In genomic region chr13:77544765-77545316, GRCh38 we compare ENCODE assay signal across 14 cellular contexts. TPM values are rescaled to one million over a fixed set of nuclear protein-coding genes. Genes with fewer than 3 reads are reported as not detected.
DNase-seq lines count a peak whose midpoint lies in the region; ATAC-seq and TF ChIP-seq lines count a peak whose summit lies in the region.
"Had no signal": no experiment of that assay in that cellular context is flagged by ENCODE, and none has a peak within 500 bp of the region (broad histone marks: within the 10 kb centered on the region; RNA-seq: fewer than 3 reads in every experiment).

No MANE protein-coding gene starts in this region.

- H3K9me3 Mint-ChIP-seq in memory B cell = no peaks in the 10 kb centered on the region
- H3K9me3 Mint-ChIP-seq: CD4-positive, alpha-beta memory T cell; naive thymus-derived CD4-positive, alpha-beta T cell had no signal

- no peak for TF ChIP-seq POLR2A in tibial nerve (IDR thresholded peaks at IDR 0.05)

- DNase-seq in memory B cell (ENCODE audit: low spot score in 2 of 2) (no peak), tibial nerve (ENCODE audit: low spot score in 2 of 2) (no peak)
- DNase-seq in stimulated activated naive CD4-positive, alpha-beta T cell treated with Interleukin-2 at 50 U/mL for 16 hours (lab: John Stamatoyannopoulos, UW) = no peak
- DNase-seq in activated CD8-positive, alpha-beta memory T cell treated with anti-CD3 and anti-CD28 coated beads, Interleukin-2, amount 50 U/mL, for 4 hours = no peak
- DNase-seq: CD4-positive, alpha-beta memory T cell; naive thymus-derived CD4-positive, alpha-beta T cell; RPMI8226 had no signal

- peaks cover 0 to 25% (median 0%) of the 10 kb centered on the region in 4 donors for H3K4me1 ChIP-seq in tibial nerve

- no peaks in the 10 kb centered on the region for H3K9me3 ChIP-seq in tibial nerve
- H3K9me3 ChIP-seq: sigmoid colon, suprapubic skin had no signal

- WGBS in tibial nerve, 2 donors = 41 to 45% methylated on average over 4 of the region's 4 CpGs

- peaks cover 10% of the 10 kb centered on the region for H3K4me1 Mint-ChIP-seq in memory B cell
- H3K4me1 Mint-ChIP-seq: CD4-positive, alpha-beta memory T cell had no signal

- no peaks in the 10 kb centered on the region for H3K36me3 Mint-ChIP-seq in memory B cell
- H3K36me3 Mint-ChIP-seq: CD4-positive, alpha-beta memory T cell had no signal

- no peak overlapping the region for H3K27ac Mint-ChIP-seq in memory B cell
- H3K27ac Mint-ChIP-seq: naive thymus-derived CD4-positive, alpha-beta T cell had no signal

- H3K27me3 ChIP-seq in tibial nerve = no peaks in the 10 kb centered on the region
- H3K27me3 ChIP-seq: sigmoid colon, suprapubic skin had no signal

- no peak overlapping the region for H3K4me3 ChIP-seq in tibial nerve
- H3K4me3 ChIP-seq: coronary artery, sigmoid colon, suprapubic skin had no signal

- no peak for TF ChIP-seq CTCF in tibial nerve (IDR thresholded peaks at IDR 0.05)

- no peak overlapping the region for H3K4me3 Mint-ChIP-seq in memory B cell
- H3K4me3 Mint-ChIP-seq: naive thymus-derived CD4-positive, alpha-beta T cell had no signal

- ATAC-seq in GM18511 (IDR thresholded peaks at IDR 0.05; ENCODE audit: unreplicated experiment) (peak; percentile 70), GM21526 (IDR thresholded peaks at IDR 0.05; ENCODE audit: low FRiP score, unreplicated experiment) (peak; percentile 69), HG03469 (IDR thresholded peaks at IDR 0.05; ENCODE audit: unreplicated experiment) (peak; percentile 41), memory B cell (ENCODE audit: low read depth) (peak; percentile 43), HG02571 (IDR thresholded peaks at IDR 0.05; ENCODE audit: unreplicated experiment) (no peak)
- ATAC-seq: naive thymus-derived CD4-positive, alpha-beta T cell had no signal

- peaks cover 8% of the 10 kb centered on the region for H3K27me3 Mint-ChIP-seq in memory B cell

- no peak for TF ChIP-seq EP300 in tibial nerve (IDR thresholded peaks at IDR 0.05)

- peak overlapping the region in 2 of 4 donors; percentile 15 to 53 for H3K27ac ChIP-seq in tibial nerve
- H3K27ac ChIP-seq: coronary artery, sigmoid colon, suprapubic skin had no signal

- no peaks in the 10 kb centered on the region for H3K36me3 ChIP-seq in tibial nerve
- H3K36me3 ChIP-seq: sigmoid colon, suprapubic skin had no signal

RNA-seq across cellular contexts. Expression of gene SCEL, which starts 9.3 kb away (rescaled TPM):
- not detected for total RNA-seq in tibial nerve
- total RNA-seq: CD4-positive, alpha-beta memory T cell; naive thymus-derived CD4-positive, alpha-beta T cell; sigmoid colon had no signal
